Comparison of ENCODE assay signal across 11 cellular contexts in the genomic region with DNA sequence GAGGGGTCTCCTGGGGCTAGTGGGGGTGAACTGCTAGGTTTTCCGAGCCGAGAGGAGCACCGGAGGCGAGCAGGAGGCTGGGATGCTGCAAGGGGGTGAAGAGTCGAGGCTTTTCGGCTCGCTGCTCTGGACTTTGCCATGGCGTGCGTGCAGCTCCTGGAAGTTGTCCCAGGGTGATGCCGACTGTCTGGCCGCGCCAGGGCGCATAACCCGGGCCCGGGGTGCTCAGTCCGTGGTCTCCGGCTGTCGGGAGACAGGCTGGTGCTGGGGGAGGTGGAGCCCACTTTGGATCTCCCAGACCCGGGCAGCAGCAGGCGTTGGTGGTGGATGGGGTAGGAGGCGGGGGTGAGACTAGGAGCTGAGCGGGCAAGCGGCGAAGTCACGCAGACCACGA. TPM values are rescaled to one million over a fixed set of nuclear protein-coding genes. Genes with fewer than 3 reads are reported as not detected.
DNase-seq lines count a peak whose midpoint lies in the region; ATAC-seq and TF ChIP-seq lines count a peak whose summit lies in the region.
"Had no signal": no experiment of that assay in that cellular context is flagged by ENCODE, and none has a peak within 500 bp of the region (broad histone marks: within the 10 kb centered on the region; RNA-seq: fewer than 3 reads in every experiment).

No MANE protein-coding gene starts in this region.

- no peaks in the 10 kb centered on the region for H3K36me3 Mint-ChIP-seq in activated CD4-positive, alpha-beta T cell treated with anti-CD3 and anti-CD28 coated beads for 36 hours (ENCODE audit: low read depth)
- no peaks in the 10 kb centered on the region for H3K36me3 Mint-ChIP-seq in activated CD4-positive, alpha-beta T cell treated with anti-CD3 and anti-CD28 coated beads, Interleukin-2, amount 10 ng/mL, durations not matched to agents 7 days and 5 days (ENCODE audit: low read depth)
- H3K36me3 Mint-ChIP-seq in memory B cell = peaks cover 2% of the 10 kb centered on the region

- CTCF ChIA-PET in activated CD4-positive, alpha-beta T cell treated with anti-CD3 and anti-CD28 coated beads for 36 hours (lab: Charles Lee) = no interaction called here
- CTCF ChIA-PET in activated CD4-positive, alpha-beta T cell treated with anti-CD3 and anti-CD28 coated beads, Interleukin-2, amount 10 ng/mL, durations not matched to agents 7 days and 5 days (lab: Charles Lee) = no interaction called here

- H3K4me3 ChIP-seq in ectodermal cell (ENCODE audit: insufficient read depth, low read depth, low read length) (peak overlapping the region; percentile 55), upper lobe of right lung (peak overlapping the region; percentile 34)
- H3K4me3 ChIP-seq: K562 had no signal

- peaks cover 10% of the 10 kb centered on the region for H3K4me1 Mint-ChIP-seq in activated CD4-positive, alpha-beta T cell treated with anti-CD3 and anti-CD28 coated beads for 36 hours
- H3K4me1 Mint-ChIP-seq in activated CD4-positive, alpha-beta T cell treated with anti-CD3 and anti-CD28 coated beads, Interleukin-2, amount 10 ng/mL, durations not matched to agents 7 days and 5 days = no peaks in the 10 kb centered on the region
- H3K4me1 Mint-ChIP-seq in memory B cell = peaks cover 7% of the 10 kb centered on the region

- peaks cover 16% of the 10 kb centered on the region for H3K27me3 ChIP-seq in ectodermal cell (ENCODE audit: control insufficient read depth, insufficient read depth, low read length, poor library complexity, severe bottlenecking)
- H3K27me3 ChIP-seq in upper lobe of right lung = no peaks in the 10 kb centered on the region

- WGBS in ectodermal cell, 2 experiments = 0% methylated on average over 26 of the region's 26 CpGs

- H3K27ac ChIP-seq in ectodermal cell (ENCODE audit: insufficient read depth, low read depth, low read length, poor library complexity, severe bottlenecking) (no peak overlapping the region), upper lobe of right lung (no peak overlapping the region)

- peaks cover 37% of the 10 kb centered on the region for H3K27me3 Mint-ChIP-seq in activated CD4-positive, alpha-beta T cell treated with anti-CD3 and anti-CD28 coated beads for 36 hours
- H3K27me3 Mint-ChIP-seq in activated CD4-positive, alpha-beta T cell treated with anti-CD3 and anti-CD28 coated beads, Interleukin-2, amount 10 ng/mL, durations not matched to agents 7 days and 5 days = peaks cover 36% of the 10 kb centered on the region
- peaks cover 9% of the 10 kb centered on the region for H3K27me3 Mint-ChIP-seq in memory B cell

- DNase-seq in activated CD4-positive, alpha-beta T cell treated with anti-CD3 and anti-CD28 coated beads for 36 hours = peak; percentile 3
- no peak for DNase-seq in activated CD4-positive, alpha-beta T cell treated with anti-CD3 and anti-CD28 coated beads, Interleukin-2, amount 10 ng/mL, durations not matched to agents 7 days and 5 days
- no peak for DNase-seq in memory B cell (ENCODE audit: low spot score in 2 of 2)
- DNase-seq in upper lobe of right lung = no peak
- no peak for DNase-seq in activated effector memory CD4-positive, alpha-beta T cell treated with Interleukin-2 at 50 U/mL for 16 hours
- DNase-seq: AML-193, T-helper 9 cell had no signal

- no peaks in the 10 kb centered on the region for H3K9me3 Mint-ChIP-seq in activated CD4-positive, alpha-beta T cell treated with anti-CD3 and anti-CD28 coated beads for 36 hours (ENCODE audit: low read depth)
- no peaks in the 10 kb centered on the region for H3K9me3 Mint-ChIP-seq in activated CD4-positive, alpha-beta T cell treated with anti-CD3 and anti-CD28 coated beads, Interleukin-2, amount 10 ng/mL, durations not matched to agents 7 days and 5 days
- no peaks in the 10 kb centered on the region for H3K9me3 Mint-ChIP-seq in memory B cell

- no peaks in the 10 kb centered on the region for H3K9me3 ChIP-seq in ectodermal cell (ENCODE audit: control insufficient read depth, low read length)
- no peaks in the 10 kb centered on the region for H3K9me3 ChIP-seq in upper lobe of right lung

- H3K27ac Mint-ChIP-seq in activated CD4-positive, alpha-beta T cell treated with anti-CD3 and anti-CD28 coated beads for 36 hours = no peak overlapping the region
- no peak overlapping the region for H3K27ac Mint-ChIP-seq in activated CD4-positive, alpha-beta T cell treated with anti-CD3 and anti-CD28 coated beads, Interleukin-2, amount 10 ng/mL, durations not matched to agents 7 days and 5 days
- H3K27ac Mint-ChIP-seq in memory B cell = no peak overlapping the region

- no peak for ATAC-seq in activated CD4-positive, alpha-beta T cell treated with anti-CD3 and anti-CD28 coated beads for 36 hours
- ATAC-seq in memory B cell (ENCODE audit: low read depth) (no peak), upper lobe of right lung (no peak), GM21526 (IDR thresholded peaks at IDR 0.05; ENCODE audit: low FRiP score, unreplicated experiment) (no peak), GM21737 (IDR thresholded peaks at IDR 0.05; ENCODE audit: unreplicated experiment) (no peak)
- ATAC-seq: K562 had no signal

- H3K4me1 ChIP-seq in ectodermal cell (ENCODE audit: control insufficient read depth, insufficient read depth, low read length) = no peaks in the 10 kb centered on the region
- H3K4me1 ChIP-seq in upper lobe of right lung = no peaks in the 10 kb centered on the region

- no peak overlapping the region for H3K4me3 Mint-ChIP-seq in activated CD4-positive, alpha-beta T cell treated with anti-CD3 and anti-CD28 coated beads for 36 hours
- no peak overlapping the region for H3K4me3 Mint-ChIP-seq in activated CD4-positive, alpha-beta T cell treated with anti-CD3 and anti-CD28 coated beads, Interleukin-2, amount 10 ng/mL, durations not matched to agents 7 days and 5 days
- peak overlapping the region; percentile 11 for H3K4me3 Mint-ChIP-seq in memory B cell

- no peaks in the 10 kb centered on the region for H3K36me3 ChIP-seq in ectodermal cell (ENCODE audit: control insufficient read depth, insufficient read depth, low read length)
- no peaks in the 10 kb centered on the region for H3K36me3 ChIP-seq in upper lobe of right lung

- TF ChIP-seq CTCF in upper lobe of right lung (IDR thresholded peaks at IDR 0.05) = no peak

- intact Hi-C loops in activated CD4-positive, alpha-beta T cell treated with anti-CD3 and anti-CD28 coated beads for 36 hours (cut with DNase I, micrococcal nuclease) = no loop called here
- intact Hi-C loops in upper lobe of right lung (cut with DNase I) = no loop called here

- POLR2A ChIA-PET in activated CD4-positive, alpha-beta T cell treated with anti-CD3 and anti-CD28 coated beads for 36 hours (lab: Charles Lee) = no interaction called here
- POLR2A ChIA-PET in activated CD4-positive, alpha-beta T cell treated with anti-CD3 and anti-CD28 coated beads, Interleukin-2, amount 10 ng/mL, durations not matched to agents 7 days and 5 days (lab: Charles Lee) = no interaction called here

RNA-seq across cellular contexts. Expression of gene GRIA3, which starts 0.8 kb away (rescaled TPM):
- not detected for total RNA-seq in activated CD4-positive, alpha-beta T cell treated with anti-CD3 and anti-CD28 coated beads for 36 hours
- total RNA-seq in activated CD4-positive, alpha-beta T cell treated with anti-CD3 and anti-CD28 coated beads, Interleukin-2, amount 10 ng/mL, durations not matched to agents 7 days and 5 days = not detected
- 8.1 TPM for polyA plus RNA-seq in ectodermal cell (2013, experiment 1 of 4)
- 11.4 TPM for polyA plus RNA-seq in ectodermal cell (2013, experiment 2 of 4)
- polyA plus RNA-seq in ectodermal cell (2013, experiment 3 of 4) = 7.6 TPM
- polyA plus RNA-seq in ectodermal cell (2013, experiment 4 of 4) = 9.5 TPM
- total RNA-seq in upper lobe of right lung = not detected
- total RNA-seq: K562 had no signal
